ENCODE assay signal across 20 cellular contexts in genomic region chr18:74624491-74624890, GRCh38. TPM values are rescaled to one million over a fixed set of nuclear protein-coding genes. Genes with fewer than 3 reads are reported as not detected.
DNase-seq lines count a peak whose midpoint lies in the region; ATAC-seq and TF ChIP-seq lines count a peak whose summit lies in the region.
"Had no signal": no experiment of that assay in that cellular context is flagged by ENCODE, and none has a peak within 500 bp of the region (broad histone marks: within the 10 kb centered on the region; RNA-seq: fewer than 3 reads in every experiment).

No MANE protein-coding gene starts in this region.

- no peak overlapping the region for H3K4me2 ChIP-seq in DND-41 (ENCODE audit: insufficient read depth, low read length)
- H3K4me2 ChIP-seq: A549 had no signal

- H3K4me3 ChIP-seq in AG10803 (ENCODE audit: low read length) (no peak overlapping the region), DND-41 (ENCODE audit: low read depth in 1 of 2, low read length in 2 of 2) (no peak overlapping the region), rectal smooth muscle tissue (ENCODE audit: low read length) (no peak overlapping the region)
- H3K4me3 ChIP-seq: A549 had no signal

- DNase-seq in AG10803 (ENCODE audit: low read depth) (peak; percentile 25), DND-41 (no peak), WTC11 (ENCODE audit: low spot score) (no peak), NCI-H1417 (lab: John Stamatoyannopoulos, UW) (no peak), C1 segment of cervical spinal cord (lab: John Stamatoyannopoulos, UW) (no peak)
- no peak for DNase-seq in stimulated activated CD4-positive, alpha-beta T cell treated with anti-CD3 and anti-CD28 coated beads, Interleukin-4, amount 100 ng/mL, for 1 hour
- DNase-seq: 8988T; ACHN; Caco-2; CD4-positive, CD25-positive, alpha-beta regulatory T cell; CD8-positive, alpha-beta T cell; DMS 273 treated with DMSO at 0.1 percent for 48 hours; DMS79; GF-D8; GOT3; H7; HCEC 1CT had no signal

- peaks cover 22% of the 10 kb centered on the region; the same call in 1 of the 2 replicates for H4K20me1 ChIP-seq in DND-41 (ENCODE audit: insufficient read depth, low read length)

- H3K36me3 Mint-ChIP-seq in WTC11: no peaks in the 10 kb centered on the region
- H3K36me3 Mint-ChIP-seq: CD4-positive, CD25-positive, alpha-beta regulatory T cell; CD8-positive, alpha-beta T cell had no signal

- no peaks in the 10 kb centered on the region for H3K36me3 ChIP-seq in DND-41 (ENCODE audit: insufficient read depth, low read length)
- no peaks in the 10 kb centered on the region for H3K36me3 ChIP-seq in rectal smooth muscle tissue (ENCODE audit: control insufficient read depth, insufficient read depth, low read length)

- CTCF ChIA-PET in WTC11 (lab: Charles Lee): interaction anchor here (1.3 to 1.8 kb wide), 4 partner anchors 28 to 708 kb away, joined by 3 to 6 read pairs (median 4); no protein-coding TSS in a partner anchor

- H3K27ac ChIP-seq in DND-41 (ENCODE audit: low read length) (no peak overlapping the region), rectal smooth muscle tissue (ENCODE audit: low read depth, low read length) (peak overlapping the region; percentile 24)
- H3K27ac ChIP-seq: A549, C4-2B had no signal

- H3K9me3 ChIP-seq in DND-41 (ENCODE audit: insufficient read depth, low read length, severe bottlenecking): no peaks in the 10 kb centered on the region
- H3K9me3 ChIP-seq: A549, Caco-2 had no signal

- no peaks in the 10 kb centered on the region for H3K9me3 Mint-ChIP-seq in WTC11
- H3K9me3 Mint-ChIP-seq: CD4-positive, CD25-positive, alpha-beta regulatory T cell; CD8-positive, alpha-beta T cell had no signal

- no peak overlapping the region for H3K27ac Mint-ChIP-seq in WTC11
- H3K27ac Mint-ChIP-seq: CD8-positive, alpha-beta T cell had no signal

- no peak overlapping the region for H2AFZ ChIP-seq in DND-41 (ENCODE audit: low read depth, low read length)

- peaks cover 7% of the 10 kb centered on the region for H3K4me1 Mint-ChIP-seq in WTC11

- H3K27me3 ChIP-seq in DND-41 (ENCODE audit: insufficient read depth, low read length, poor library complexity) (no peaks in the 10 kb centered on the region), rectal smooth muscle tissue (ENCODE audit: control insufficient read depth, insufficient read depth, low read length) (no peaks in the 10 kb centered on the region)

- ATAC-seq in DND-41 (ENCODE audit: insufficient read depth, low read depth): peak; percentile 45; the same call in 1 of the 3 replicates
- peak; percentile 14; the same call in 1 of the 2 replicates for ATAC-seq in WTC11
- ATAC-seq: A549; CD8-positive, alpha-beta T cell had no signal

- H3K27me3 Mint-ChIP-seq in WTC11 (ENCODE audit: low read depth): no peaks in the 10 kb centered on the region
- H3K27me3 Mint-ChIP-seq: CD4-positive, CD25-positive, alpha-beta regulatory T cell had no signal

- H3K4me1 ChIP-seq in DND-41 (ENCODE audit: insufficient read depth, low read length): peaks cover 7% of the 10 kb centered on the region; the same call in 1 of the 2 replicates
- peaks cover 4% of the 10 kb centered on the region for H3K4me1 ChIP-seq in rectal smooth muscle tissue (ENCODE audit: control insufficient read depth, insufficient read depth, low read length)
- H3K4me1 ChIP-seq: A549, Caco-2 had no signal

- H3K4me3 Mint-ChIP-seq in WTC11: no peak overlapping the region
- H3K4me3 Mint-ChIP-seq: CD4-positive, CD25-positive, alpha-beta regulatory T cell; CD8-positive, alpha-beta T cell had no signal

- POLR2A ChIA-PET in WTC11 (lab: Charles Lee): no interaction called here

- H3K9ac ChIP-seq in DND-41 (ENCODE audit: low read depth, low read length) (no peak overlapping the region), rectal smooth muscle tissue (ENCODE audit: low read length) (no peak overlapping the region)

- TF ChIP-seq CTCF in AG10803 (conservative IDR thresholded peaks at IDR 0.05; ENCODE audit: low read length) (no peak), DND-41 (IDR thresholded peaks at IDR 0.05; ENCODE audit: borderline replicate concordance, extremely low read depth, low read length, poor library complexity, severe bottlenecking) (no peak), WTC11 (IDR thresholded peaks at IDR 0.05) (no peak)

- peaks cover 71% of the 10 kb centered on the region for H3K79me2 ChIP-seq in DND-41 (ENCODE audit: insufficient read depth, low read length)

TF ChIP-seq in WTC11, 78 proteins besides CTCF, POLR2A, EP300 and RAD21:
- TF ChIP-seq PREB (CRISPR knock-in tag; IDR thresholded peaks at IDR 0.05; ENCODE audit: borderline replicate concordance) (no peak), JUN (CRISPR knock-in tag; IDR thresholded peaks at IDR 0.05) (no peak), TP53 (CRISPR knock-in tag; IDR thresholded peaks at IDR 0.05) (no peak), NFYB (CRISPR knock-in tag; conservative IDR thresholded peaks at IDR 0.05; ENCODE audit: low read depth) (no peak), NFATC4 (CRISPR knock-in tag; IDR thresholded peaks at IDR 0.05) (no peak)
TF ChIP-seq in WTC11: peak in this region for 0.

RNA-seq across cellular contexts. Expression of gene ZNF407, which starts 26.8 kb away (rescaled TPM):
- 5.1 to 6.5 TPM (median 5.8 TPM) in 3 replicates for total RNA-seq in WTC11 (2021)
